In the genomic region with DNA sequence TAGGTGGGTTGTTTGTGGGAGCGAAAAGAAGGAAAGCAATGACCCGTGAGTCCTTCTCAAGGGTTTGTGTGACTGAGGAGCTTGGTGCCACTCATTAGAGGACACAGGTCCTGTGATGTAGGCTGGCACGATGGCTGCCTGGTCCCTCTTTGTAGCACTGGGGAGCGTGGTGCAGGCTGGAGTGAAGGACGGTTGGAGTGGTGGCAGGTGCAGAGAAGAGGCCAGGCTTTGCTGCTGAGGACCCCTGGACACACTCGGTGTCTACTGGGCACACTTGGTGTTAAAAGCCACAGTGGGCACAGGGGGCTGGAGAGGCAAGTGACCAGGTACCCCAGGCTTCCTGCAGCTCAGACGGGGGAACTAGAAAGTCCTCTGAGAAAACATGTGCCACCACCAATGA, we compare ENCODE assay signal across 25 cellular contexts.
DNase-seq lines count a peak whose midpoint lies in the region; ATAC-seq, FAIRE-seq and TF ChIP-seq lines count a peak whose summit lies in the region.
"Had no signal": no experiment of that assay in that cellular context is flagged by ENCODE, and none has a peak within 500 bp of the region (broad histone marks: within the 10 kb centered on the region; RNA-seq: fewer than 3 reads in every experiment).

No MANE protein-coding gene starts in this region.

- 80% methylated on average over 2 of the region's 7 CpGs; no CpG with 5 or more reads in 1 of the 2 experiments for WGBS in IMR-90 (ENCODE audit: extremely low coverage in 2 of 2, insufficient read length in 1 of 2), 2 experiments
- WGBS in neuronal stem cell (ENCODE audit: extremely low coverage in 2 of 2, insufficient read length in 2 of 2, insufficient replicate concordance in 1 of 2), 2 donors: no CpG with 5 or more reads among the region's 7 CpGs
- 85 to 95% (median 90%) methylated on average over 7 of the region's 7 CpGs for WGBS in spleen, 5 donors

- CTCF ChIA-PET in IMR-90 (lab: Yijun Ruan, JAX): no interaction called here

- H3K36me3 ChIP-seq in IMR-90 (ENCODE audit: control insufficient read depth, insufficient read depth, low read length): no peaks in the 10 kb centered on the region
- no peaks in the 10 kb centered on the region for H3K36me3 ChIP-seq in kidney (ENCODE audit: control insufficient read depth in 1 of 2, insufficient read depth in 2 of 2, low read length in 2 of 2)
- H3K36me3 ChIP-seq in neuronal stem cell (replicated peaks in 1 of 2; ENCODE audit: control insufficient read depth in 2 of 2, insufficient read depth in 2 of 2, low read length in 2 of 2): no peaks in the 10 kb centered on the region
- no peaks in the 10 kb centered on the region for H3K36me3 ChIP-seq in spleen
- H3K36me3 ChIP-seq: BLaER1 treated with 17β-estradiol and CSF1 and Interleukin-3, amounts not matched to agents 10 nM and 100 nM had no signal

- no peak overlapping the region for H2BK15ac ChIP-seq in IMR-90 (ENCODE audit: low read depth, low read length)
- peak overlapping the region; percentile 38 for H2BK15ac ChIP-seq in neuronal stem cell (ENCODE audit: low read length)

- H3K79me1 ChIP-seq in IMR-90 (ENCODE audit: low read depth in 1 of 2, low read length in 2 of 2) (no peaks in the 10 kb centered on the region), neuronal stem cell (ENCODE audit: low read depth, low read length) (no peaks in the 10 kb centered on the region)

- dilution Hi-C loops in IMR-90 (cut with HindIII; ENCODE audit: low sequenced_read_pairs, unreplicated experiment): no loop called here

- TF ChIP-seq RAD21 in IMR-90 (IDR thresholded peaks at IDR 0.05; ENCODE audit: low read length): no peak

- ATAC-seq in IMR-90 (ENCODE audit: low read depth) (no peak), GM21619 (IDR thresholded peaks at IDR 0.05; ENCODE audit: unreplicated experiment) (no peak)
- ATAC-seq: A549; CD8-positive, alpha-beta T cell; GM12878 had no signal

- H3K9me3 ChIP-seq in IMR-90 (ENCODE audit: control insufficient read depth, insufficient read depth, low read length) (no peaks in the 10 kb centered on the region), kidney (ENCODE audit: control insufficient read depth in 1 of 2, low read length in 2 of 2) (no peaks in the 10 kb centered on the region), neuronal stem cell (replicated peaks in 1 of 2; ENCODE audit: control insufficient read depth in 2 of 2, insufficient read depth in 1 of 2, low read depth in 1 of 2, low read length in 2 of 2) (no peaks in the 10 kb centered on the region), spleen (no peaks in the 10 kb centered on the region)
- H3K9me3 ChIP-seq: A549; BLaER1 treated with 17β-estradiol and CSF1 and Interleukin-3, amounts not matched to agents 10 nM and 100 nM; Caco-2 had no signal

- intact Hi-C loops in IMR-90 (cut with micrococcal nuclease): no loop called here
- intact Hi-C loops in kidney (cut with DNase I): no loop called here
- intact Hi-C loops in spleen (cut with DNase I; ENCODE audit: low total_unique reads): no loop called here

- TF ChIP-seq CTCF in IMR-90 (conservative IDR thresholded peaks at IDR 0.05; ENCODE audit: low read depth, low read length) (no peak), kidney (IDR thresholded peaks at IDR 0.05; ENCODE audit: borderline replicate concordance, extremely low read depth, insufficient read depth) (no peak), spleen (IDR thresholded peaks at IDR 0.05 in 8 of 11, conservative IDR thresholded peaks at IDR 0.05 in 3 of 11) (no peak), GM13977 (IDR thresholded peaks at IDR 0.05; ENCODE audit: extremely low read depth, insufficient read depth, missing control alignments) (no peak)

- DNase-seq in IMR-90 (no peak), kidney (peak; percentile 46), neuronal stem cell (ENCODE audit: low spot score) (no peak), spleen (peak; percentile 51), GM13977 (ENCODE audit: low spot score) (no peak), SHP77 treated with DMSO at 0.1 percent for 48 hours (lab: John Stamatoyannopoulos, UW) (no peak)
- DNase-seq: AML-193; Caco-2; Calu3; CD4-positive, alpha-beta T cell; CD8-positive, alpha-beta T cell; DMS53; DMS79; DND-41; EL; GDM1 had no signal

- no peak overlapping the region for H3K18ac ChIP-seq in IMR-90 (ENCODE audit: low read depth, low read length)
- H3K18ac ChIP-seq in neuronal stem cell (ENCODE audit: low read length): peak overlapping the region; percentile 50

- no peak overlapping the region for H2BK20ac ChIP-seq in IMR-90 (ENCODE audit: low read depth, low read length)

- no peak overlapping the region for H3K56ac ChIP-seq in IMR-90 (ENCODE audit: extremely low read depth, insufficient read depth, low read length)

- H2AFZ ChIP-seq in IMR-90 (replicated peaks; ENCODE audit: low read length, poor library complexity) (peak overlapping the region; percentile 16), neuronal stem cell (ENCODE audit: low read length) (no peak overlapping the region)

- H3K4ac ChIP-seq in IMR-90 (ENCODE audit: low read depth, low read length) (no peak overlapping the region), neuronal stem cell (ENCODE audit: low read length) (peak overlapping the region; percentile 5)

- H4K5ac ChIP-seq in IMR-90 (ENCODE audit: low read depth, low read length): no peak overlapping the region

- H2BK12ac ChIP-seq in neuronal stem cell (ENCODE audit: low read length): no peak overlapping the region

- H3K27ac ChIP-seq in IMR-90 (ENCODE audit: insufficient read depth, low read length) (no peak overlapping the region), kidney (ENCODE audit: low read depth in 2 of 2, low read length in 2 of 2) (no peak overlapping the region), neuronal stem cell (replicated peaks; ENCODE audit: low read length) (no peak overlapping the region), spleen (no peak overlapping the region)
- H3K27ac ChIP-seq: 22Rv1; A549; BLaER1 treated with 17β-estradiol and CSF1 and Interleukin-3, amounts not matched to agents 10 nM and 100 nM; C4-2B had no signal

- H3K27me3 ChIP-seq in IMR-90 (ENCODE audit: control insufficient read depth, insufficient read depth, low read length): no peaks in the 10 kb centered on the region; the same call in 1 of the 2 replicates
- H3K27me3 ChIP-seq in neuronal stem cell (ENCODE audit: control insufficient read depth in 3 of 3, insufficient read depth in 3 of 3, low read depth in 1 of 3, low read length in 3 of 3): no peaks in the 10 kb centered on the region
- H3K27me3 ChIP-seq in spleen (replicated peaks in 1 of 7): peaks cover 0 to 8% (median 0%) of the 10 kb centered on the region in 7 donors
- H3K27me3 ChIP-seq: BLaER1 treated with 17β-estradiol and CSF1 and Interleukin-3, amounts not matched to agents 10 nM and 100 nM had no signal

- FAIRE-seq in kidney (lab: Jason Lieb, UNC): no peak
- FAIRE-seq: A549, D721Med, GM12878, GM12892, GM19239 had no signal

- in situ Hi-C loops in IMR-90 (cut with MboI; ENCODE audit: low sequenced_read_pairs): no loop called here
- in situ Hi-C loops in GM13977 (cut with MboI; ENCODE audit: low pct_unique_long_range_greater_than_20kb, low sequenced_read_pairs, unreplicated experiment): no loop called here

- H3K9ac ChIP-seq in IMR-90 (ENCODE audit: low read depth, low read length) (no peak overlapping the region), kidney (ENCODE audit: low read length in 2 of 2) (no peak overlapping the region), neuronal stem cell (ENCODE audit: low read depth, low read length, poor library complexity) (no peak overlapping the region)
- H3K9ac ChIP-seq: BLaER1 treated with 17β-estradiol and CSF1 and Interleukin-3, amounts not matched to agents 10 nM and 100 nM had no signal

- no peak for TF ChIP-seq POLR2A in IMR-90 (IDR thresholded peaks at IDR 0.05; ENCODE audit: low read depth, low read length)
- TF ChIP-seq POLR2A in spleen (IDR thresholded peaks at IDR 0.05): no peak

- H3K23ac ChIP-seq in IMR-90 (ENCODE audit: low read depth, low read length) (no peak overlapping the region), neuronal stem cell (ENCODE audit: low read depth, low read length, poor library complexity) (no peak overlapping the region)

- H4K91ac ChIP-seq in IMR-90 (ENCODE audit: insufficient read depth, low read depth, low read length) (no peak overlapping the region), neuronal stem cell (ENCODE audit: low read depth, low read length, poor library complexity) (no peak overlapping the region)

- POLR2A ChIA-PET in IMR-90 (lab: Charles Lee; ENCODE audit: unreplicated experiment): no interaction called here

- H4K20me1 ChIP-seq in IMR-90 (ENCODE audit: insufficient read depth, low read length): no peaks in the 10 kb centered on the region
- H4K20me1 ChIP-seq: BLaER1 treated with 17β-estradiol and CSF1 and Interleukin-3, amounts not matched to agents 10 nM and 100 nM had no signal

- H4K8ac ChIP-seq in IMR-90 (ENCODE audit: low read depth in 2 of 2, low read length in 2 of 2): no peak overlapping the region
- no peak overlapping the region for H4K8ac ChIP-seq in neuronal stem cell (ENCODE audit: low read depth, low read length)

- H3K4me3 ChIP-seq in IMR-90 (ENCODE audit: insufficient read depth, low read depth, low read length): no peak overlapping the region
- H3K4me3 ChIP-seq in kidney (ENCODE audit: low read length in 2 of 2): no peak overlapping the region
- H3K4me3 ChIP-seq in neuronal stem cell (ENCODE audit: low read length in 2 of 2): no peak overlapping the region
- no peak overlapping the region for H3K4me3 ChIP-seq in spleen
- H3K4me3 ChIP-seq: A549; BLaER1 treated with 17β-estradiol and CSF1 and Interleukin-3, amounts not matched to agents 10 nM and 100 nM; GM12878 had no signal

- H3K4me2 ChIP-seq in IMR-90 (ENCODE audit: low read depth, low read length): no peak overlapping the region
- H3K4me2 ChIP-seq in neuronal stem cell (ENCODE audit: insufficient read depth, low read length, poor library complexity, severe bottlenecking): no peak overlapping the region
- H3K4me2 ChIP-seq: A549; BLaER1 treated with 17β-estradiol and CSF1 and Interleukin-3, amounts not matched to agents 10 nM and 100 nM had no signal

- no peak overlapping the region for H3K14ac ChIP-seq in IMR-90 (replicated peaks; ENCODE audit: low read depth, low read length)
- peak overlapping the region; percentile 86 for H3K14ac ChIP-seq in neuronal stem cell (ENCODE audit: low read length)

- H3K4me1 ChIP-seq in IMR-90 (ENCODE audit: control insufficient read depth, insufficient read depth, low read length) (no peaks in the 10 kb centered on the region), kidney (ENCODE audit: control insufficient read depth in 1 of 2, insufficient read depth in 1 of 2, low read depth in 1 of 2, low read length in 2 of 2) (no peaks in the 10 kb centered on the region), neuronal stem cell (ENCODE audit: control insufficient read depth in 2 of 2, insufficient read depth in 1 of 2, low read depth in 1 of 2, low read length in 2 of 2) (peaks cover 6 to 9% of the 10 kb centered on the region in 2 donors), spleen (no peaks in the 10 kb centered on the region)
- H3K4me1 ChIP-seq: A549; BLaER1 treated with 17β-estradiol and CSF1 and Interleukin-3, amounts not matched to agents 10 nM and 100 nM; Caco-2 had no signal

- H2BK120ac ChIP-seq in IMR-90 (ENCODE audit: low read depth, low read length): no peak overlapping the region
- peak overlapping the region; percentile 44 for H2BK120ac ChIP-seq in neuronal stem cell (ENCODE audit: low read depth, low read length)

- no peak overlapping the region for H2AK9ac ChIP-seq in IMR-90 (replicated peaks; ENCODE audit: low read depth, low read length, poor library complexity)

- H2AK5ac ChIP-seq in IMR-90 (ENCODE audit: low read depth, low read length) (no peak overlapping the region), neuronal stem cell (ENCODE audit: low read depth, low read length) (peak overlapping the region; percentile 71)

- H2BK5ac ChIP-seq in IMR-90 (ENCODE audit: low read depth, low read length, poor library complexity, severe bottlenecking): no peak overlapping the region
- H2BK5ac ChIP-seq in neuronal stem cell (ENCODE audit: low read length): no peak overlapping the region

- BruUV-seq in IMR-90 (replicated peaks; lab: Mats Ljungman, UMichigan): no TSS peak

- H3K9me1 ChIP-seq in IMR-90 (ENCODE audit: insufficient read depth, low read length): no peaks in the 10 kb centered on the region

Comparison
In these comparisons a context has a peak if more than half of its experiments do, and no peak if none do; other contexts are left out.
1. DNase-seq: peak in kidney (single experiment) and spleen (single experiment); none in IMR-90 (single experiment), neuronal stem cell (single experiment), GM13977 (single experiment) and SHP77 treated with DMSO at 0.1 percent for 48 hours (single experiment).